Comparison of ENCODE assay signal across 11 cellular contexts in the genomic region with DNA sequence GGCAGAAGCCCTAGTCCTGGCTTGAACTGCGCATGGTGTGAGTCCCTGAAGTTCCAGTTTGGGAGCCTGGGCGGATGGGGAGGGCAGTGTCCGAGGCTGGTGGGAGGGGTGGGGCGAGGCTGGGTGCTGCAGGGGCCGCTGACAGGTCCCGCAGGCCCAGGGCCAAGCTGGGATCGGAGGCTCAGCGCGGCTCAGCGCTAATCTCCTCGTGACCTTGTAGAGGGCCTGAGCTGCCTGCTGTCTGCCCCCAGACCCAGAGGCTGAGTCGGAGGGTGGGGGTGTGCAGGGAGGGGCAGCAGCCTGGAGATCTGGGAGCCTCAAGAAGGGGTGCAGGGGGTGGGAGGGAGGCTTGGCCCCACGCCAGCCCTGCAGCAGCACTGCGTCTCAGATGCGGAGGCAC. TPM values are rescaled to one million over a fixed set of nuclear protein-coding genes. Genes with fewer than 3 reads are reported as not detected.
"Had no signal": no experiment of that assay in that cellular context is flagged by ENCODE, and none has a peak within 500 bp of the region (broad histone marks: within the 10 kb centered on the region; RNA-seq: fewer than 3 reads in every experiment).

No MANE protein-coding gene starts in this region.

- H3K27ac ChIP-seq: cardiac muscle cell, neutrophil, sigmoid colon had no signal

- FAIRE-seq: astrocyte had no signal

- ATAC-seq: naive thymus-derived CD4-positive, alpha-beta T cell had no signal

- H3K4me3 ChIP-seq: cardiac muscle cell, sigmoid colon had no signal

- DNase-seq: activated CD4-positive, alpha-beta T cell treated with anti-CD3 and anti-CD28 coated beads, Interleukin-2, amount 50 U/mL, for 48 hours; cortex of kidney; effector memory CD4-positive, alpha-beta T cell; naive thymus-derived CD4-positive, alpha-beta T cell; sigmoid colon; stimulated activated CD4-positive, alpha-beta T cell treated with anti-CD3 and anti-CD28 coated beads, Interleukin-2, amount 100 ng/mL, for 24 hours; stimulated activated naive CD4-positive, alpha-beta T cell treated with Interleukin-2 at 50 U/mL for 16 hours had no signal

- H3K9me3 ChIP-seq: neutrophil, sigmoid colon had no signal

RNA-seq across cellular contexts. Expression of a gene that starts 3.0 kb away (rescaled TPM):
- total RNA-seq: lung microvascular endothelial cell had no signal
